36 cellular contexts compared by ENCODE assay signal in the genomic region with DNA sequence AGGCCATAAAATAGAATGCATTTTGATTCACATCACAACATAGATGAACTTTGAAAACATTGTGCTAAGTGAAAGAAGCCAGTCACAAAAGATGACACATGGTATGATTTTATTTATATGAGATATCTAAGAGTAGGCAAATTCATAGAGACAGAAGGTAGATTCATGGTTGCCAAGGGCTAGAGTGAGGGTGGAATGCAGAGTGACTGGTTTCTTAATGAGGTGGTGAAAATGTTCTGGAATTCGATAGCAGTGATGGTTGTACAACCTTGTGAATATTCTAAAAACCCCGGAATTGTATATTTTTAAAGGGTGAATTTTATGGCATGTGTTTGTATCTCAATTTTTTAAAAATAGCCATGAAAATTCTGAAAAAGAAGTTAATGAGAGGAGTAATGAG. TPM values are rescaled to one million over a fixed set of nuclear protein-coding genes. Genes with fewer than 3 reads are reported as not detected.
"Had no signal": no experiment of that assay in that cellular context is flagged by ENCODE, and none has a peak within 500 bp of the region (broad histone marks: within the 10 kb centered on the region; RNA-seq: fewer than 3 reads in every experiment).

No MANE protein-coding gene starts in this region.

- DNase-seq: Karpas-422, Kasumi-1, KG1, MG63, MM.1S, MV-4-11, NCI-H1048, NCI-H1092, NCI-H1092 treated with DMSO at 0.1 percent for 48 hours, NCI-H1105, NCI-H1105 treated with DMSO at 0.1 percent for 48 hours, NCI-H1417, NCI-H1417 treated with DMSO at 0.1 percent for 48 hours, NCI-H1436, NCI-H1436 treated with DMSO at 0.1 percent for 48 hours, NCI-H146, NCI-H1694, NCI-H1694 treated with DMSO at 0.1 percent for 48 hours, NCI-H187, NCI-H187 treated with DMSO at 0.1 percent for 48 hours, NCI-H1930, NCI-H2029, NCI-H2029 treated with DMSO at 0.1 percent for 48 hours, NCI-H2081, NCI-H2081 treated with DMSO at 0.1 percent for 48 hours, NCI-H2107, NCI-H2171 treated with DMSO at 0.1 percent for 48 hours, NCI-H2227 treated with DMSO at 0.1 percent for 48 hours, NCI-H226, NCI-H345, NCI-H446, NCI-H446 treated with DMSO at 0.1 percent for 48 hours, NCI-H510A had no signal

- H3K4me3 ChIP-seq: MG63 had no signal

- H3K36me3 ChIP-seq: MG63 had no signal

- H3K27me3 ChIP-seq: MG63 had no signal

- H3K4me2 ChIP-seq: KMS-11 had no signal

- H3K9ac ChIP-seq: KMS-11 had no signal

- H3K9me3 ChIP-seq: MG63 had no signal

- H3K27ac ChIP-seq: KMS-11 had no signal

RNA-seq across cellular contexts. Expression of a gene that starts 42.9 kb away (rescaled TPM):
- total RNA-seq: LHCN-M2, MCF 10A had no signal
